ENCODE assay signal across 9 cellular contexts in the genomic region with DNA sequence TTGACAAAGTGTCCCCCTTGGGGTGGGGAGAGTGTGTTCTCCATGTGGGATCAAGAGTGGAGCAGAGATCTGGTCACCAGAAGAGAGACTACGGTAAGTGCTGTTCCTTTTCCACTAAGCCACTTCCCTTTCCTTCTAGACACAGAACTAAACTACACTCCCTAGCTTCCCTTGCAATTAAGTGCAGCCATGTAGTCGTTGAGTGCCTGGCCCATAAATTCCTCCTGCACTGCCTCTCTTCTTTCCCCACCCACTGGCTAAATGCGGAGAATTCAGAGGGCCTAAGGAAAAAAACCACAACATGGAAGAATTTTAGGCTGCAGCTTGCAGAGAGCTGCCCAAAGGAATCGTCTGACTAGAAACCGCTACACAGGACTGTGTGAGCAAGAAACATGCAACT. TPM values are rescaled to one million over a fixed set of nuclear protein-coding genes. Genes with fewer than 3 reads are reported as not detected.
DNase-seq lines count a peak whose midpoint lies in the region; ATAC-seq and TF ChIP-seq lines count a peak whose summit lies in the region.
"Had no signal": no experiment of that assay in that cellular context is flagged by ENCODE, and none has a peak within 500 bp of the region (broad histone marks: within the 10 kb centered on the region; RNA-seq: fewer than 3 reads in every experiment).

No MANE protein-coding gene starts in this region.

- TF ChIP-seq POLR2A in upper lobe of left lung (IDR thresholded peaks at IDR 0.05), result no peak

- H3K27ac ChIP-seq in HL-60 (replicated peaks), result peak overlapping the region; percentile 88
- no peak overlapping the region for H3K27ac ChIP-seq in mesenchymal stem cell (ENCODE audit: low read length, poor library complexity, severe bottlenecking)
- no peak overlapping the region for H3K27ac ChIP-seq in upper lobe of left lung
- H3K27ac ChIP-seq: epithelial cell of prostate had no signal

- H3K4ac ChIP-seq in mesenchymal stem cell (ENCODE audit: low read depth in 1 of 2, low read length in 2 of 2), result no peak overlapping the region

- ATAC-seq in activated B cell treated with CpG ODN at 0.5 μM for 24 hours (ENCODE audit: low read depth) (no peak), upper lobe of left lung (ENCODE audit: low FRiP score in 2 of 2) (no peak), GM21723 (IDR thresholded peaks at IDR 0.05; ENCODE audit: unreplicated experiment) (no peak)
- ATAC-seq in effector memory CD8-positive, alpha-beta T cell (replicated peaks), result no peak

- no peaks in the 10 kb centered on the region for H3K27me3 Mint-ChIP-seq in activated B cell treated with CpG ODN at 0.5 μM for 24 hours
- H3K27me3 Mint-ChIP-seq in effector memory CD8-positive, alpha-beta T cell, result no peaks in the 10 kb centered on the region

- H3K4me3 ChIP-seq in HL-60 (replicated peaks; ENCODE audit: insufficient read depth, low read length) (peak overlapping the region; percentile 94), mesenchymal stem cell (ENCODE audit: insufficient read depth in 1 of 2, low read depth in 1 of 2, low read length in 2 of 2) (peak overlapping the region in 1 of 2 experiments; percentile 86), upper lobe of left lung (peak overlapping the region in 1 of 4 donors; percentile 74)

- intact Hi-C loops in activated B cell treated with CpG ODN at 0.5 μM for 24 hours (cut with micrococcal nuclease), result loop anchor here (2.0 to 5.0 kb wide), 3 partner anchors 115 to 592 kb away; a partner anchor contains a TSS

- no peak overlapping the region for H2BK12ac ChIP-seq in mesenchymal stem cell (ENCODE audit: low read length in 2 of 2)

- H4K91ac ChIP-seq in mesenchymal stem cell (ENCODE audit: low read length), result no peak overlapping the region

- POLR2A ChIA-PET in activated B cell treated with CpG ODN at 0.5 μM for 24 hours (lab: Charles Lee), result interaction anchor here (2.1 to 3.9 kb wide), 2 partner anchors 27 to 52 kb away, joined by 6 to 54 read pairs; a partner anchor contains a TSS

- CTCF ChIA-PET in activated B cell treated with CpG ODN at 0.5 μM for 24 hours (lab: Charles Lee), result no interaction called here

- no peak overlapping the region for H2BK15ac ChIP-seq in mesenchymal stem cell (ENCODE audit: low read depth, poor library complexity, severe bottlenecking)

- peak overlapping the region; percentile 20 for H3K4me2 ChIP-seq in mesenchymal stem cell (ENCODE audit: low read length, poor library complexity, severe bottlenecking)

- peaks cover 36% of the 10 kb centered on the region for H3K36me3 Mint-ChIP-seq in activated B cell treated with CpG ODN at 0.5 μM for 24 hours (ENCODE audit: low read depth)
- peaks cover 23% of the 10 kb centered on the region for H3K36me3 Mint-ChIP-seq in effector memory CD8-positive, alpha-beta T cell (ENCODE audit: insufficient read depth)

- no peak overlapping the region for H3K23ac ChIP-seq in mesenchymal stem cell (ENCODE audit: low read length in 2 of 2)

- H3K4me1 ChIP-seq in mesenchymal stem cell (ENCODE audit: control insufficient read depth, insufficient read depth, low read depth, low read length) (peaks cover 8% of the 10 kb centered on the region), upper lobe of left lung (peaks cover 37 to 43% (median 41%) of the 10 kb centered on the region in 4 donors)

- H2AK5ac ChIP-seq in mesenchymal stem cell (ENCODE audit: low read length, severe bottlenecking), result no peak overlapping the region

- H3K9me3 ChIP-seq in mesenchymal stem cell (ENCODE audit: control insufficient read depth, low read length), result no peaks in the 10 kb centered on the region
- H3K9me3 ChIP-seq in upper lobe of left lung, result no peaks in the 10 kb centered on the region

- H3K36me3 ChIP-seq in mesenchymal stem cell (ENCODE audit: control insufficient read depth in 1 of 2, insufficient read depth in 2 of 2, low read depth in 1 of 2, low read length in 2 of 2), result peaks cover 7 to 30% of the 10 kb centered on the region in 2 experiments
- H3K36me3 ChIP-seq in upper lobe of left lung, result peaks cover 0 to 4% (median 0%) of the 10 kb centered on the region in 4 donors

- no peak overlapping the region for H2AFZ ChIP-seq in mesenchymal stem cell (ENCODE audit: low read depth, low read length)

- H3K9me3 Mint-ChIP-seq in activated B cell treated with CpG ODN at 0.5 μM for 24 hours, result peaks cover 3% of the 10 kb centered on the region
- no peaks in the 10 kb centered on the region for H3K9me3 Mint-ChIP-seq in effector memory CD8-positive, alpha-beta T cell

- no peak for TF ChIP-seq EP300 in upper lobe of left lung (IDR thresholded peaks at IDR 0.05)

- H3K27ac Mint-ChIP-seq in activated B cell treated with CpG ODN at 0.5 μM for 24 hours, result no peak overlapping the region
- H3K27ac Mint-ChIP-seq in effector memory CD8-positive, alpha-beta T cell, result peak overlapping the region in 1 of 2 donors; percentile 95

- no peak overlapping the region for H3K18ac ChIP-seq in mesenchymal stem cell (ENCODE audit: low read depth in 1 of 2, low read length in 2 of 2)

- peaks cover 32% of the 10 kb centered on the region for H3K79me1 ChIP-seq in mesenchymal stem cell (replicated peaks; ENCODE audit: low read length, poor library complexity, severe bottlenecking)

- peak overlapping the region; percentile 16 for H3K4me3 Mint-ChIP-seq in activated B cell treated with CpG ODN at 0.5 μM for 24 hours
- H3K4me3 Mint-ChIP-seq in effector memory CD8-positive, alpha-beta T cell, result no peak overlapping the region

- peaks cover 34% of the 10 kb centered on the region for H3K4me1 Mint-ChIP-seq in activated B cell treated with CpG ODN at 0.5 μM for 24 hours
- H3K4me1 Mint-ChIP-seq in effector memory CD8-positive, alpha-beta T cell (ENCODE audit: low read depth in 2 of 2), result peaks cover 16 to 23% of the 10 kb centered on the region in 2 donors

- H2BK120ac ChIP-seq in mesenchymal stem cell (ENCODE audit: low read depth, low read length), result no peak overlapping the region

- H3K9ac ChIP-seq in mesenchymal stem cell (ENCODE audit: low read length), result peak overlapping the region; percentile 95

- no peak overlapping the region for H4K8ac ChIP-seq in mesenchymal stem cell (ENCODE audit: low read length)

- no peaks in the 10 kb centered on the region for H3K27me3 ChIP-seq in HL-60 (ENCODE audit: insufficient read depth, poor library complexity, severe bottlenecking)
- no peaks in the 10 kb centered on the region for H3K27me3 ChIP-seq in mesenchymal stem cell (ENCODE audit: control insufficient read depth in 1 of 2, insufficient read depth in 1 of 2, low read length in 2 of 2)
- H3K27me3 ChIP-seq in upper lobe of left lung, result no peaks in the 10 kb centered on the region

- DNase-seq in Ammon's horn (ENCODE audit: low spot score) (peak; percentile 17), HL-60 (ENCODE audit: low read depth in 1 of 2, low spot score in 1 of 2) (peak; percentile 54 to 90), activated B cell treated with CpG ODN at 0.5 μM for 24 hours (no peak), mesenchymal stem cell (peak; percentile 62), upper lobe of left lung (no peak), COR-L47 (lab: John Stamatoyannopoulos, UW) (no peak)
- no peak for DNase-seq in effector memory CD8-positive, alpha-beta T cell

- no peak overlapping the region for H2BK5ac ChIP-seq in mesenchymal stem cell (ENCODE audit: low read depth, low read length, poor library complexity, severe bottlenecking)

- TF ChIP-seq CTCF in HL-60 (IDR thresholded peaks at IDR 0.05; ENCODE audit: insufficient read depth, low read length) (no peak), activated B cell treated with CpG ODN at 0.5 μM for 24 hours (IDR thresholded peaks at IDR 0.05) (no peak), upper lobe of left lung (IDR thresholded peaks at IDR 0.05) (no peak)

- 8% methylated on average over 3 of the region's 5 CpGs for WGBS in mesenchymal stem cell
- 54 to 66% methylated on average over 5 of the region's 5 CpGs for WGBS in upper lobe of left lung, 2 donors

- no peak overlapping the region for H3K14ac ChIP-seq in mesenchymal stem cell (ENCODE audit: low read length in 2 of 2)

RNA-seq across cellular contexts. Expression of a gene that starts 1.5 kb away (rescaled TPM):
- total RNA-seq in activated B cell treated with CpG ODN at 0.5 μM for 24 hours (36.8 and 49.1 TPM in 2 replicates), upper lobe of left lung (10 to 100 TPM; 20.1 to 80.7 (median 40.3) TPM)
- polyA plus RNA-seq in mesenchymal stem cell (2013, experiment 1 of 2), result 7.1 TPM
- polyA plus RNA-seq in mesenchymal stem cell (2013, experiment 2 of 2), result 7.3 TPM

RNA-seq across cellular contexts. Expression of a gene that starts 1.6 kb away (rescaled TPM):
- total RNA-seq in activated B cell treated with CpG ODN at 0.5 μM for 24 hours, result 21.7 and 24.8 TPM in 2 replicates
- 38.5 TPM for polyA plus RNA-seq in mesenchymal stem cell (2013, experiment 1 of 2)
- 41.4 TPM for polyA plus RNA-seq in mesenchymal stem cell (2013, experiment 2 of 2)
- 10 to 100 TPM; 16.8 to 33.5 (median 26.9) TPM for total RNA-seq in upper lobe of left lung

RNA-seq across cellular contexts. Expression of a gene that starts 24.0 kb away (rescaled TPM):
- total RNA-seq in activated B cell treated with CpG ODN at 0.5 μM for 24 hours (35.1 and 36.6 TPM in 2 replicates), upper lobe of left lung (10 to 100 TPM; 30.0 to 79.2 (median 42.4) TPM)
- 19.9 TPM for polyA plus RNA-seq in mesenchymal stem cell (2013, experiment 1 of 2)
- 19.4 TPM for polyA plus RNA-seq in mesenchymal stem cell (2013, experiment 2 of 2)

RNA-seq across cellular contexts. Expression of a gene that starts 51.1 kb away (rescaled TPM):
- total RNA-seq in activated B cell treated with CpG ODN at 0.5 μM for 24 hours (3.7 and 4.4 TPM in 2 replicates), upper lobe of left lung (1 to 10 TPM in 5 of 6 donors, under 1 TPM in 1; 0.89 to 6.3 (median 1.2) TPM)
- 0.48 TPM for polyA plus RNA-seq in mesenchymal stem cell (2013, experiment 1 of 2)
- 0.27 TPM for polyA plus RNA-seq in mesenchymal stem cell (2013, experiment 2 of 2)

RNA-seq across cellular contexts. Expression of a gene that starts 51.1 kb away (rescaled TPM):
- 33.5 and 45.4 TPM in 2 replicates for total RNA-seq in activated B cell treated with CpG ODN at 0.5 μM for 24 hours
- polyA plus RNA-seq in mesenchymal stem cell (2013, experiment 1 of 2), result 8.0 TPM
- polyA plus RNA-seq in mesenchymal stem cell (2013, experiment 2 of 2), result 10.8 TPM
- 10 to 100 TPM; 12.6 to 51.3 (median 18.5) TPM for total RNA-seq in upper lobe of left lung

Comparison
In these comparisons a context has a peak if more than half of its experiments do, and no peak if none do; other contexts are left out.
1. DNase-seq: peak in Ammon's horn (single experiment), HL-60 (2 of 2) and mesenchymal stem cell (single experiment); none in activated B cell treated with CpG ODN at 0.5 μM for 24 hours (single experiment), upper lobe of left lung (0 of 2), effector memory CD8-positive, alpha-beta T cell (0 of 3) and COR-L47 (single experiment).